ENCODE assay signal across 34 cellular contexts in the genomic region with DNA sequence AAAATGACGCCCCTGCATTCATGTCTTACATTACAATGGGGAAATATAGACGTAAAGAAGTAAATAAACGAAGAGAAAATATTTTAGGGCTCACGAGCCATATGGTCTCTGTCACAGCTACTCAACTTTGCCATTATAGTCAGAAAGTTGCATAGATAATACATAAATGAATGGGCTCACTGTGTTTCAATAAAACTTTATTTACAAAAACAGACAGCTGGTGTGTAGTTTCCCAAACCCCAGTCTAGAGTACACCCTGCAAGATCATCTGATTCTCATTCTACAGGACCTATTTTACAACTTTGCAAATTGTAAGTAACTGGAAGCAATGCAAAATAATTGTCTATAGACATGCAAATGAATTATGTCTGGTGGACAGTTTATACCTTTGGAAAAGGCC.
"Had no signal": no experiment of that assay in that cellular context is flagged by ENCODE, and none has a peak within 500 bp of the region (broad histone marks: within the 10 kb centered on the region; RNA-seq: fewer than 3 reads in every experiment).

No MANE protein-coding gene starts in this region.

- H3K9me3 ChIP-seq: adrenal gland, ascending aorta, body of pancreas, breast epithelium had no signal

- H3K4me3 ChIP-seq: adrenal gland, ascending aorta, body of pancreas, breast epithelium, cardiac muscle cell had no signal

- H3K36me3 ChIP-seq: breast epithelium, cardiac muscle cell had no signal

- FAIRE-seq: astrocyte, bronchial epithelial cell had no signal

- H3K27ac ChIP-seq: adrenal gland, ascending aorta, body of pancreas, brain microvascular endothelial cell, breast epithelium, cardiac muscle cell had no signal

- DNase-seq: activated effector memory CD4-positive, alpha-beta T cell treated with anti-CD3 and anti-CD28 coated beads, Interleukin-2, amount 50 U/mL, for 16 hours; activated effector memory CD4-positive, alpha-beta T cell treated with Interleukin-2 at 50 U/mL for 16 hours; activated gamma-delta T cell; activated gamma-delta T cell treated with Interleukin-2 at 50 U/mL for 16 hours; activated naive CD4-positive, alpha-beta T cell; activated naive CD4-positive, alpha-beta T cell treated with anti-CD3 and anti-CD28 coated beads for 36 hours; activated naive CD4-positive, alpha-beta T cell treated with anti-CD3 and anti-CD28 coated beads, Interleukin-2, amount 10 ng/mL, durations not matched to agents 7 days and 5 days; activated naive CD4-positive, alpha-beta T cell treated with anti-CD3 and anti-CD28 coated beads, Interleukin-2, amount 50 U/mL, for 16 hours; activated naive CD4-positive, alpha-beta T cell treated with Interleukin-2 at 50 U/mL for 16 hours; activated naive CD8-positive, alpha-beta T cell treated with anti-CD3 and anti-CD28 coated beads for 36 hours; activated naive CD8-positive, alpha-beta T cell treated with anti-CD3 and anti-CD28 coated beads, Interleukin-2, amount 10 ng/mL, durations not matched to agents 7 days and 5 days; activated naive CD8-positive, alpha-beta T cell treated with anti-CD3 and anti-CD28 coated beads, Interleukin-2, amount 50 U/mL, for 24 hours; activated T-cell treated with anti-CD3 and anti-CD28 coated beads, Interleukin-2, amount 50 U/mL, for 1 hour; activated T-cell treated with anti-CD3 and anti-CD28 coated beads, Interleukin-2, amount 50 U/mL, for 24 hours; activated T-cell treated with anti-CD3 and anti-CD28 coated beads, Interleukin-2, amount 50 U/mL, for 4 hours; activated T-cell treated with anti-CD3 and anti-CD28 coated beads, Interleukin-2, amount 50 U/mL, for 48 hours; activated T-cell treated with anti-CD3 and anti-CD28 coated beads, Interleukin-2, amount 50 U/mL, for 72 hours; adrenal gland; amniotic stem cell; amygdala; anterior cingulate cortex; aorta; body of pancreas; brain microvascular endothelial cell; caudate nucleus; central memory CD4-positive, alpha-beta T cell; cerebellar nuclear complex had no signal

- H3K27me3 ChIP-seq: adrenal gland, ascending aorta, body of pancreas, brain microvascular endothelial cell, breast epithelium, cardiac muscle cell had no signal

- H3K4me1 ChIP-seq: ascending aorta, breast epithelium had no signal

- ATAC-seq: activated naive CD4-positive, alpha-beta T cell treated with anti-CD3 and anti-CD28 coated beads, Interleukin-2, amount 50 U/mL, for 72 hours; activated naive CD8-positive, alpha-beta T cell treated with anti-CD3 and anti-CD28 coated beads, Interleukin-2, amount 50 U/mL, for 24 hours; activated T-cell treated with anti-CD3 and anti-CD28 coated beads, Interleukin-2, amount 50 U/mL, for 4 hours; activated T-cell treated with anti-CD3 and anti-CD28 coated beads, Interleukin-2, amount 50 U/mL, for 72 hours; activated T-helper 17 cell treated with anti-CD3 and anti-CD28 coated beads, Interleukin-2, amount 50 U/mL, for 72 hours; body of pancreas had no signal
